In genomic region chr7:93915888-93916287, GRCh38 we compare ENCODE assay signal across 19 cellular contexts. TPM values are rescaled to one million over a fixed set of nuclear protein-coding genes. Genes with fewer than 3 reads are reported as not detected.
DNase-seq lines count a peak whose midpoint lies in the region; ATAC-seq, FAIRE-seq and TF ChIP-seq lines count a peak whose summit lies in the region.
"Not testable (repeated sequence)": the region's sequence is repeated elsewhere in the genome, so short reads cannot be mapped to it uniquely, and the experiment has no call there.
"Had no signal": no experiment of that assay in that cellular context is flagged by ENCODE, and none has a peak within 500 bp of the region (broad histone marks: within the 10 kb centered on the region; RNA-seq: fewer than 3 reads in every experiment).

No MANE protein-coding gene starts in this region.

- TF ChIP-seq RAD21 in GM12878 (IDR thresholded peaks at IDR 0.05; ENCODE audit: insufficient read depth, low read depth, low read length), result not testable (repeated sequence)

- intact Hi-C loops in GM12878 (cut with micrococcal nuclease; ENCODE audit: unreplicated experiment), result not testable (repeated sequence)

- not testable (repeated sequence) for H3K27me3 ChIP-seq in GM12878 (replicated peaks in 1 of 2; ENCODE audit: control insufficient read depth in 2 of 2, insufficient read depth in 2 of 2, low read length in 1 of 2)

- TF ChIP-seq POLR2A in GM12878 (IDR thresholded peaks at IDR 0.05; ENCODE audit: low read depth, low read length), result not testable (repeated sequence)

- not testable (repeated sequence) for H2AFZ ChIP-seq in GM12878 (ENCODE audit: control insufficient read depth, low read depth, low read length)

- H3K36me3 ChIP-seq in GM12878 (ENCODE audit: control insufficient read depth in 2 of 2, insufficient read depth in 2 of 2, low read length in 1 of 2), result not testable (repeated sequence)

- SMC1A ChIA-PET in GM12878 (lab: Charles Lee; ENCODE audit: uncharacterized antibody, unreplicated experiment), result not testable (repeated sequence)

- not testable (repeated sequence) for FAIRE-seq in GM12878 (lab: Jason Lieb, UNC)

- in situ Hi-C loops in GM12878 (cut with MboI), result not testable (repeated sequence)

- DNase-seq in DMS53 (lab: John Stamatoyannopoulos, UW), result peak; percentile 48
- DNase-seq in HT1080 (ENCODE audit: low read depth), result peak; percentile 12
- DNase-seq in GM12878 (ENCODE audit: low read depth, low spot score), result not testable (repeated sequence)
- peak; percentile 34 for DNase-seq in kidney tubule cell (ENCODE audit: low spot score)

- H3K9ac ChIP-seq in GM12878 (ENCODE audit: control insufficient read depth, insufficient read depth, low read length), result not testable (repeated sequence)

- H3K4me1 ChIP-seq in GM12878 (ENCODE audit: control insufficient read depth, insufficient read depth, low read length), result not testable (repeated sequence)

- RAD21 ChIA-PET in GM12878 (lab: Charles Lee; ENCODE audit: unreplicated experiment), result not testable (repeated sequence)

- TF ChIP-seq CTCF in GM12878 (IDR thresholded peaks at IDR 0.05 in 2 of 3, conservative IDR thresholded peaks at IDR 0.05 in 1 of 3; ENCODE audit: control insufficient read depth in 2 of 3, extremely low read depth in 1 of 3, insufficient read depth in 1 of 3, low read depth in 3 of 3, low read length in 3 of 3), result not testable (repeated sequence)

- H3K4me2 ChIP-seq in GM12878 (ENCODE audit: control insufficient read depth, insufficient read depth), result not testable (repeated sequence)

- H3K79me2 ChIP-seq in GM12878 (ENCODE audit: control insufficient read depth, insufficient read depth, low read length), result not testable (repeated sequence)

- H3K4me3 ChIP-seq in GM12878, result not testable (repeated sequence)

- not testable (repeated sequence) for H3K27ac ChIP-seq in GM12878 (ENCODE audit: control insufficient read depth, insufficient read depth)

- POLR2A ChIA-PET in GM12878 (lab: Charles Lee), result not testable (repeated sequence)

- not testable (repeated sequence) for H4K20me1 ChIP-seq in GM12878 (ENCODE audit: control insufficient read depth, insufficient read depth)

- ATAC-seq in GM18907 (IDR thresholded peaks at IDR 0.05; ENCODE audit: unreplicated experiment) (peak; percentile 75), GM21576 (IDR thresholded peaks at IDR 0.05; ENCODE audit: unreplicated experiment) (peak; percentile 41), HG02884 (IDR thresholded peaks at IDR 0.05; ENCODE audit: unreplicated experiment) (peak; percentile 63), HG03280 (IDR thresholded peaks at IDR 0.05; ENCODE audit: unreplicated experiment) (peak; percentile 42), GM12878 (peak; percentile 77)

- CTCF ChIA-PET in GM12878 (lab: Yijun Ruan, JAX), result not testable (repeated sequence)

- not testable (repeated sequence) for BruUV-seq in GM12878 (replicated peaks; lab: Mats Ljungman, UMichigan)

- not testable (repeated sequence) for TF ChIP-seq EP300 in GM12878 (IDR thresholded peaks at IDR 0.05; ENCODE audit: borderline replicate concordance in 1 of 2, control insufficient read depth in 1 of 2, low read depth in 2 of 2, low read length in 2 of 2)

- not testable (repeated sequence) for H3K9me3 ChIP-seq in GM12878 (replicated peaks; ENCODE audit: control insufficient read depth, insufficient read depth, low read length)

RNA-seq across cellular contexts. Expression of gene GNG11, which starts 5.6 kb away (rescaled TPM):
- 17.6 and 22.9 TPM in 2 replicates for total RNA-seq in HT1080 (2014; rRNA removed; shearing (Covaris generic))
- polyA plus RNA-seq in HT1080 (2015; cell fraction: cytosol; rRNA removed), result 6.8 and 11.4 TPM in 2 replicates
- polyA plus RNA-seq in HT1080 (2015; cell fraction: nucleus; rRNA removed), result 3.9 and 5.5 TPM in 2 replicates
- total RNA-seq in GM12878 (2013; cell fraction: nucleolus; rRNA removed), result 0.23 and 0.24 TPM in 2 replicates
- total RNA-seq in GM12878 (2014; rRNA removed) (0.62 and 1.0 TPM in 2 replicates), GM12878 (2014; rRNA removed; fragmentation: Illumina TruSeq; extraction: Trizol) (0.85 and 0.92 TPM in 2 replicates), GM12878 (2021) (0.74 and 0.85 TPM in 2 replicates)
- 0.20 TPM for polyA plus RNA-seq in GM12878 (2011; ENCODE audit: low read depth)
- polyA plus RNA-seq in GM12878 (2011; rRNA removed) (0.15 and 0.23 TPM in 2 replicates), GM12878 (2014; fragmentation: Illumina TruSeq; extraction: Trizol) (0.71 and 0.78 TPM in 2 replicates), GM12878 (2014; fragmentation: Nextera tagmentation; extraction: Ambion mirVana) (1 to 10 TPM; 2.0 to 2.3 TPM), GM12878 (2014; rRNA removed) (0.83 and 0.89 TPM in 2 replicates), GM12878 (2016; fragmentation: Nextera tagmentation; extraction: Ambion mirVana) (1 to 10 TPM; 2.2 to 2.4 TPM)
- polyA plus RNA-seq in GM12878 (2011; cell fraction: cytosol; rRNA removed), result 0.02 and 0.03 TPM in 2 replicates
- 0.03 TPM in 1 of 2 replicates, not detected in the other for polyA plus RNA-seq in GM12878 (2011; cell fraction: nucleus; rRNA removed)
- 0.58 and 0.65 TPM in 2 replicates for polyA plus RNA-seq in GM12878 (2012)
- polyA minus RNA-seq in GM12878 (2011; rRNA and poly(A)+ RNA removed), result not detected in 2 replicates
- not detected in 2 replicates for polyA minus RNA-seq in GM12878 (2011; cell fraction: cytosol; rRNA and poly(A)+ RNA removed)
- polyA minus RNA-seq in GM12878 (2011; cell fraction: nucleus; rRNA and poly(A)+ RNA removed), result not detected in 2 replicates
- total RNA-seq: activated T-helper 2 cell treated with anti-CD3 and anti-CD28 coated beads, Interferon-gamma antibody, Interleukin-2, Interleukin-4, amounts not matched to agents 10 μg/mL and 5 μg/mL and 100 μg/mL, durations not matched to agents 14 hours and 24 hours and 36 hours had no signal

RNA-seq across cellular contexts. Expression of gene GNGT1, which starts 9.5 kb away (rescaled TPM):
- total RNA-seq in HT1080 (2014; rRNA removed; shearing (Covaris generic)), result not detected in 2 replicates
- not detected in 2 replicates for polyA plus RNA-seq in HT1080 (2015; cell fraction: cytosol; rRNA removed)
- polyA plus RNA-seq in HT1080 (2015; cell fraction: nucleus; rRNA removed), result not detected in 2 replicates
- total RNA-seq in GM12878 (2013; cell fraction: nucleolus; rRNA removed), result not detected in 2 replicates
- total RNA-seq in GM12878 (2014; rRNA removed), result not detected in 2 replicates
- total RNA-seq in GM12878 (2014; rRNA removed; fragmentation: Illumina TruSeq; extraction: Trizol), result not detected in 2 replicates
- not detected in 2 replicates for total RNA-seq in GM12878 (2021)
- polyA plus RNA-seq in GM12878 (2011; ENCODE audit: low read depth), result not detected
- not detected in 2 replicates for polyA plus RNA-seq in GM12878 (2011; rRNA removed)
- polyA plus RNA-seq in GM12878 (2011; cell fraction: cytosol; rRNA removed), result not detected in 2 replicates
- polyA plus RNA-seq in GM12878 (2011; cell fraction: nucleus; rRNA removed), result not detected in 2 replicates
- polyA plus RNA-seq in GM12878 (2012), result not detected in 2 replicates
- not detected in 2 replicates for polyA plus RNA-seq in GM12878 (2014; fragmentation: Illumina TruSeq; extraction: Trizol)
- polyA plus RNA-seq in GM12878 (2014; fragmentation: Nextera tagmentation; extraction: Ambion mirVana), result not detected
- polyA plus RNA-seq in GM12878 (2014; rRNA removed), result not detected in 2 replicates
- not detected for polyA plus RNA-seq in GM12878 (2016; fragmentation: Nextera tagmentation; extraction: Ambion mirVana)
- not detected in 2 replicates for polyA minus RNA-seq in GM12878 (2011; rRNA and poly(A)+ RNA removed)
- polyA minus RNA-seq in GM12878 (2011; cell fraction: cytosol; rRNA and poly(A)+ RNA removed), result not detected in 2 replicates
- polyA minus RNA-seq in GM12878 (2011; cell fraction: nucleus; rRNA and poly(A)+ RNA removed), result not detected in 2 replicates
- total RNA-seq: activated T-helper 2 cell treated with anti-CD3 and anti-CD28 coated beads, Interferon-gamma antibody, Interleukin-2, Interleukin-4, amounts not matched to agents 10 μg/mL and 5 μg/mL and 100 μg/mL, durations not matched to agents 14 hours and 24 hours and 36 hours; dermis blood vessel endothelial cell; esophagus muscularis mucosa; H7; lower leg skin; mesothelial cell of epicardium; right cardiac atrium; SJSA1; spleen; thoracic aorta had no signal
- polyA plus RNA-seq: right cardiac atrium, spleen, urinary bladder had no signal

RNA-seq across cellular contexts. Expression of gene TFPI2, which starts 25.3 kb away (rescaled TPM):
- total RNA-seq in HT1080 (2014; rRNA removed; shearing (Covaris generic)), result not detected in 2 replicates
- polyA plus RNA-seq in HT1080 (2015; cell fraction: cytosol; rRNA removed), result 0.57 and 0.81 TPM in 2 replicates
- polyA plus RNA-seq in HT1080 (2015; cell fraction: nucleus; rRNA removed), result 0.78 and 1.8 TPM in 2 replicates
- total RNA-seq in GM12878 (2013; cell fraction: nucleolus; rRNA removed), result 2.0 and 2.2 TPM in 2 replicates
- total RNA-seq in GM12878 (2014; rRNA removed) (0.11 TPM in 1 of 2 replicates, not detected in the other), GM12878 (2014; rRNA removed; fragmentation: Illumina TruSeq; extraction: Trizol) (not detected in 2 replicates), GM12878 (2021) (0.28 TPM in 1 of 2 replicates, not detected in the other)
- 0.35 TPM for polyA plus RNA-seq in GM12878 (2011; ENCODE audit: low read depth)
- polyA plus RNA-seq in GM12878 (2011; rRNA removed) (1.1 TPM in 2 replicates), GM12878 (2014; fragmentation: Illumina TruSeq; extraction: Trizol) (not detected in 2 replicates), GM12878 (2014; fragmentation: Nextera tagmentation; extraction: Ambion mirVana) (under 1 TPM in 1 of 2 experiments, not detected in 1; 0.07 TPM), GM12878 (2014; rRNA removed) (0.27 TPM in 1 of 2 replicates, not detected in the other), GM12878 (2016; fragmentation: Nextera tagmentation; extraction: Ambion mirVana) (under 1 TPM; 0.31 to 0.52 TPM)
- polyA plus RNA-seq in GM12878 (2011; cell fraction: cytosol; rRNA removed), result 0.43 and 1.9 TPM in 2 replicates
- polyA plus RNA-seq in GM12878 (2011; cell fraction: nucleus; rRNA removed), result 0.64 and 1.4 TPM in 2 replicates
- polyA plus RNA-seq in GM12878 (2012), result 0.37 and 0.55 TPM in 2 replicates
- polyA minus RNA-seq in GM12878 (2011; rRNA and poly(A)+ RNA removed), result 0.29 and 0.57 TPM in 2 replicates
- not detected in 2 replicates for polyA minus RNA-seq in GM12878 (2011; cell fraction: cytosol; rRNA and poly(A)+ RNA removed)
- 0.73 TPM in 1 of 2 replicates, not detected in the other for polyA minus RNA-seq in GM12878 (2011; cell fraction: nucleus; rRNA and poly(A)+ RNA removed)
- total RNA-seq: activated T-helper 2 cell treated with anti-CD3 and anti-CD28 coated beads, Interferon-gamma antibody, Interleukin-2, Interleukin-4, amounts not matched to agents 10 μg/mL and 5 μg/mL and 100 μg/mL, durations not matched to agents 14 hours and 24 hours and 36 hours had no signal
